In genomic region chr9:62798884-62799850, GRCh38 we compare ENCODE assay signal across 8 cellular contexts.
DNase-seq lines count a peak whose midpoint lies in the region; ATAC-seq and TF ChIP-seq lines count a peak whose summit lies in the region.
"Not testable (repeated sequence)": the region's sequence is repeated elsewhere in the genome, so short reads cannot be mapped to it uniquely, and the experiment has no call there.

No MANE protein-coding gene starts in this region.

- peak overlapping the region; percentile 68 for H3K4me3 ChIP-seq in WI38 (ENCODE audit: low read depth, low read length)

- H3K27me3 Mint-ChIP-seq in HFFc6 (ENCODE audit: insufficient read depth) (peaks cover 14% of the 10 kb centered on the region), endothelial cell (ENCODE audit: unreplicated experiment) (peaks cover 28% of the 10 kb centered on the region), immature natural killer cell (ENCODE audit: low read depth in 3 of 3) (peaks cover 22 to 35% (median 33%) of the 10 kb centered on the region in 3 donors), nephron progenitor cell (ENCODE audit: low read depth, poor library complexity) (peaks cover 56% of the 10 kb centered on the region)
- peaks cover 36% of the 10 kb centered on the region for H3K27me3 Mint-ChIP-seq in activated naive CD8-positive, alpha-beta T cell treated with anti-CD3 and anti-CD28 coated beads, Interleukin-2, amount 10 ng/mL, durations not matched to agents 7 days and 5 days
- not testable (repeated sequence) for H3K27me3 Mint-ChIP-seq in stimulated activated memory B cell treated with anti-CD40 and anti-IgM and Interleukin-4, amounts not matched to agents 10 μg/mL and 1 μg/mL and 100 μg/mL, for 72 hours

- H3K27ac Mint-ChIP-seq in HFFc6 (peak overlapping the region; percentile 93), endothelial cell (ENCODE audit: unreplicated experiment) (peak overlapping the region; percentile 1), immature natural killer cell (peak overlapping the region in 2 of 6 donors; percentile 4)
- H3K27ac Mint-ChIP-seq in activated naive CD8-positive, alpha-beta T cell treated with anti-CD3 and anti-CD28 coated beads, Interleukin-2, amount 10 ng/mL, durations not matched to agents 7 days and 5 days, result peak overlapping the region; percentile 73
- not testable (repeated sequence) for H3K27ac Mint-ChIP-seq in nephron progenitor cell
- peak overlapping the region; percentile 83 for H3K27ac Mint-ChIP-seq in stimulated activated memory B cell treated with anti-CD40 and anti-IgM and Interleukin-4, amounts not matched to agents 10 μg/mL and 1 μg/mL and 100 μg/mL, for 72 hours

- H3K36me3 Mint-ChIP-seq in HFFc6 (ENCODE audit: low read depth) (peaks cover 19% of the 10 kb centered on the region), endothelial cell (ENCODE audit: low read depth, unreplicated experiment) (peaks cover 17% of the 10 kb centered on the region), immature natural killer cell (peaks cover 0 to 10% (median 3%) of the 10 kb centered on the region in 3 donors)
- not testable (repeated sequence) for H3K36me3 Mint-ChIP-seq in activated naive CD8-positive, alpha-beta T cell treated with anti-CD3 and anti-CD28 coated beads, Interleukin-2, amount 10 ng/mL, durations not matched to agents 7 days and 5 days; nephron progenitor cell (ENCODE audit: low read depth); stimulated activated memory B cell treated with anti-CD40 and anti-IgM and Interleukin-4, amounts not matched to agents 10 μg/mL and 1 μg/mL and 100 μg/mL, for 72 hours

- peak overlapping the region; percentile 85 for H3K4me3 Mint-ChIP-seq in HFFc6
- peak overlapping the region; percentile 79 for H3K4me3 Mint-ChIP-seq in activated naive CD8-positive, alpha-beta T cell treated with anti-CD3 and anti-CD28 coated beads, Interleukin-2, amount 10 ng/mL, durations not matched to agents 7 days and 5 days
- peak overlapping the region; percentile 56 for H3K4me3 Mint-ChIP-seq in endothelial cell (ENCODE audit: unreplicated experiment)
- H3K4me3 Mint-ChIP-seq in immature natural killer cell, result peak overlapping the region; percentile 47 to 74 (median 67)
- peak overlapping the region; percentile 57 for H3K4me3 Mint-ChIP-seq in nephron progenitor cell
- peak overlapping the region; percentile 81 for H3K4me3 Mint-ChIP-seq in stimulated activated memory B cell treated with anti-CD40 and anti-IgM and Interleukin-4, amounts not matched to agents 10 μg/mL and 1 μg/mL and 100 μg/mL, for 72 hours

- H3K9me3 Mint-ChIP-seq in HFFc6, result peaks cover 11% of the 10 kb centered on the region
- not testable (repeated sequence) for H3K9me3 Mint-ChIP-seq in activated naive CD8-positive, alpha-beta T cell treated with anti-CD3 and anti-CD28 coated beads, Interleukin-2, amount 10 ng/mL, durations not matched to agents 7 days and 5 days; stimulated activated memory B cell treated with anti-CD40 and anti-IgM and Interleukin-4, amounts not matched to agents 10 μg/mL and 1 μg/mL and 100 μg/mL, for 72 hours
- peaks cover 19% of the 10 kb centered on the region for H3K9me3 Mint-ChIP-seq in endothelial cell (ENCODE audit: unreplicated experiment)
- H3K9me3 Mint-ChIP-seq in immature natural killer cell, result peaks cover 0 to 12% (median 6%) of the 10 kb centered on the region in 6 donors
- peaks cover 34% of the 10 kb centered on the region for H3K9me3 Mint-ChIP-seq in nephron progenitor cell

- DNase-seq in CD1c-positive myeloid dendritic cell (ENCODE audit: extremely low spot score), result peak; percentile 72
- DNase-seq in HFFc6, result peak; percentile 38
- DNase-seq in activated naive CD8-positive, alpha-beta T cell treated with anti-CD3 and anti-CD28 coated beads, Interleukin-2, amount 10 ng/mL, durations not matched to agents 7 days and 5 days, result peak; percentile 70
- peak; percentile 35 for DNase-seq in endothelial cell (ENCODE audit: low spot score)
- peak in 2 of 3 donors; percentile 16 to 19 for DNase-seq in immature natural killer cell
- peak; percentile 30 for DNase-seq in nephron progenitor cell

- ATAC-seq in activated naive CD8-positive, alpha-beta T cell treated with anti-CD3 and anti-CD28 coated beads, Interleukin-2, amount 10 ng/mL, durations not matched to agents 7 days and 5 days (ENCODE audit: low read depth); stimulated activated memory B cell treated with anti-CD40 and anti-IgM and Interleukin-4, amounts not matched to agents 10 μg/mL and 1 μg/mL and 100 μg/mL, for 72 hours: not testable (repeated sequence)

- POLR2A ChIA-PET in activated naive CD8-positive, alpha-beta T cell treated with anti-CD3 and anti-CD28 coated beads, Interleukin-2, amount 10 ng/mL, durations not matched to agents 7 days and 5 days (lab: Charles Lee), result interaction anchor here (3.3 kb wide), 1 partner anchor 1018 kb away, joined by 37 read pairs; no protein-coding TSS in a partner anchor

- H3K4me1 Mint-ChIP-seq in HFFc6 (ENCODE audit: low read depth) (peaks cover 32% of the 10 kb centered on the region), endothelial cell (ENCODE audit: unreplicated experiment) (peaks cover 24% of the 10 kb centered on the region), immature natural killer cell (peaks cover 33 to 37% of the 10 kb centered on the region in 2 donors), nephron progenitor cell (peaks cover 20% of the 10 kb centered on the region)
- H3K4me1 Mint-ChIP-seq in activated naive CD8-positive, alpha-beta T cell treated with anti-CD3 and anti-CD28 coated beads, Interleukin-2, amount 10 ng/mL, durations not matched to agents 7 days and 5 days, result peaks cover 23% of the 10 kb centered on the region
- H3K4me1 Mint-ChIP-seq in stimulated activated memory B cell treated with anti-CD40 and anti-IgM and Interleukin-4, amounts not matched to agents 10 μg/mL and 1 μg/mL and 100 μg/mL, for 72 hours, result peaks cover 32% of the 10 kb centered on the region

- not testable (repeated sequence) for TF ChIP-seq CTCF in HFFc6 (IDR thresholded peaks at IDR 0.05); WI38 (IDR thresholded peaks at IDR 0.05; ENCODE audit: low read depth, low read length); endothelial cell (IDR thresholded peaks at IDR 0.05; ENCODE audit: unreplicated experiment); nephron progenitor cell (IDR thresholded peaks at IDR 0.05)

Comparison
In these comparisons a context has a peak if more than half of its experiments do, and no peak if none do; other contexts are left out.
1. DNase-seq: peak in every context shown above with its lines; median percentile 72 in CD1c-positive myeloid dendritic cell; 70 in activated naive CD8-positive, alpha-beta T cell treated with anti-CD3 and anti-CD28 coated beads, Interleukin-2, amount 10 ng/mL, durations not matched to agents 7 days and 5 days; 38 in HFFc6; 35 in endothelial cell; 30 in nephron progenitor cell; 18 in immature natural killer cell.